ENCODE assay signal across 8 cellular contexts in the genomic region with DNA sequence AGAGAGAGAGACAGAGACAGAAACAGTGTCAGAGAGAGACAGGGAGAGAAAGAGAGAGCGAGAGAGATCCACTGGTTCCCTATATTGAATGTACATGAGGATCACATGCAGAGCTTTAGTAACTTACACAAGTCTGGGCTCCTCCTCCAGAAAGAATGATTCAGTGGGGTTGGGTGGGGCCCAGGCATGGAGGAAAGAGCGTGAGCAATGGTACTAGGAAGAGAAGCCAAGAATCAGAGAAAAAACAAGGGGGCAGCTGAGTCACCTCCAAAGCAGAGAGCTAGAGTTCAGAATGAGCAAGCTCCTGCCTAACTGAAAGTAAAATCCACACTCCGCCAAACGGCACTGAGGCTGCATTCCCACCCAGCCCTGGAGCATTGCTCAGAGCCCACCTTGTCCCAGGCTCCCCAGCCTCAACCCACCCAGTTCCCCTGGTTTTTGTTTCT.
DNase-seq lines count a peak whose midpoint lies in the region; ATAC-seq, FAIRE-seq and TF ChIP-seq lines count a peak whose summit lies in the region.

No MANE protein-coding gene starts in this region.

- H3K4me1 ChIP-seq in kidney (ENCODE audit: control insufficient read depth in 1 of 2, insufficient read depth in 1 of 2, low read depth in 1 of 2, low read length in 2 of 2) (no peaks in the 10 kb centered on the region), thyroid gland (no peaks in the 10 kb centered on the region)

- 41 to 63% methylated on average over 4 of the region's 4 CpGs for WGBS in thyroid gland, 2 donors

- in situ Hi-C loops in ACHN (cut with HindIII; ENCODE audit: low pct_ligation_motif_present, low pct_unique_long_range_greater_than_20kb, low sequenced_read_pairs): no loop called here

- peak; percentile 46 for ATAC-seq in HG03103 (IDR thresholded peaks at IDR 0.05; ENCODE audit: low read depth, unreplicated experiment)
- no peak for ATAC-seq in activated CD4-positive, CD25-positive, alpha-beta regulatory T cell treated with anti-CD3 and anti-CD28 coated beads, Interleukin-2, amount 50 U/mL, for 24 hours
- ATAC-seq in GM18502 (IDR thresholded peaks at IDR 0.05; ENCODE audit: poor library complexity, unreplicated experiment): no peak

- no peak overlapping the region for H3K27ac ChIP-seq in kidney (ENCODE audit: low read depth in 2 of 2, low read length in 2 of 2)
- H3K27ac ChIP-seq in thyroid gland: peak overlapping the region in 2 of 3 donors; percentile 36 to 39

- H3K9me3 ChIP-seq in kidney (ENCODE audit: control insufficient read depth in 1 of 2, low read length in 2 of 2) (no peaks in the 10 kb centered on the region), thyroid gland (no peaks in the 10 kb centered on the region)

- TF ChIP-seq POLR2A in thyroid gland (IDR thresholded peaks at IDR 0.05): no peak

- H3K4me3 ChIP-seq in kidney (ENCODE audit: low read length in 2 of 2) (peak overlapping the region; percentile 14 to 30), thyroid gland (replicated peaks in 1 of 3) (no peak overlapping the region)

- no peak overlapping the region for H3K9ac ChIP-seq in kidney (ENCODE audit: low read length in 2 of 2)

- TF ChIP-seq CTCF in kidney (IDR thresholded peaks at IDR 0.05; ENCODE audit: borderline replicate concordance, extremely low read depth, insufficient read depth) (no peak), thyroid gland (IDR thresholded peaks at IDR 0.05) (no peak)

- FAIRE-seq in kidney (lab: Jason Lieb, UNC): no peak

- intact Hi-C loops in kidney (cut with DNase I): no loop called here
- intact Hi-C loops in thyroid gland (cut with DNase I): no loop called here

- peak; percentile 96 for DNase-seq in ACHN
- DNase-seq in amniotic epithelial cell (ENCODE audit: low read depth): peak; percentile 96
- DNase-seq in kidney: no peak
- DNase-seq in thyroid gland: peak; percentile 3 to 14
- DNase-seq in ecto neural progenitor cell (ENCODE audit: low spot score): no peak

- H3K27me3 ChIP-seq in thyroid gland: no peaks in the 10 kb centered on the region

- H3K36me3 ChIP-seq in kidney (ENCODE audit: control insufficient read depth in 1 of 2, insufficient read depth in 2 of 2, low read length in 2 of 2): no peaks in the 10 kb centered on the region
- no peaks in the 10 kb centered on the region for H3K36me3 ChIP-seq in thyroid gland

Comparison
In these comparisons a context has a peak if more than half of its experiments do, and no peak if none do; other contexts are left out.
1. DNase-seq: peak in ACHN (single experiment), amniotic epithelial cell (single experiment) and thyroid gland (2 of 2); none in kidney (single experiment) and ecto neural progenitor cell (single experiment).
2. H3K27ac ChIP-seq: peak in thyroid gland (2 of 3); none in kidney (0 of 2).
3. H3K4me3 ChIP-seq: peak in kidney (2 of 2); none in thyroid gland (0 of 3).